In the genomic region with DNA sequence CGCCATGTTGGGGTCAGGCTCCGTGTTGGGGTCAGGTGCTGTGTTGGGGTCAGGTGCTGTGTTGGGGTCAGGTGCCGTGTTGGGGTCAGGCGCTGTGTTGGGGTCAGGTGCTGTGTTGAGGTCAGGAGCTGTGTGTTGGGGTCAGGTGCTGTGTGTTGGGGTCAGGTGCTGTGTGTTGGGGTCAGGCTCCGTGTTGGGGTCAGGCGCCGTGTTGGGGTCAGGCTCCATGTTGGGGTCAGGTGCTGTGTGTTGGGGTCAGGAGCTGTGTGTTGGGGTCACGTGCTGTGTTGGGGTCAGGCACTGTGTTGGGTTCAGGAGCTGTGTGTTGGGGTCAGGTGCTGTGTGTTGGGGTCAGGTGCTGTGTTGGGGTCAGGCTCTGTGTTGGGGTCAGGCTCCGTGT, we compare ENCODE assay signal across 17 cellular contexts. TPM values are rescaled to one million over a fixed set of nuclear protein-coding genes. Genes with fewer than 3 reads are reported as not detected.
"Had no signal": no experiment of that assay in that cellular context is flagged by ENCODE, and none has a peak within 500 bp of the region (broad histone marks: within the 10 kb centered on the region; RNA-seq: fewer than 3 reads in every experiment).

No MANE protein-coding gene starts in this region.

RNA-seq across cellular contexts. Expression of a gene that starts 18.1 kb away (rescaled TPM):
- total RNA-seq: kidney, kidney epithelial cell, left cardiac atrium, left colon, left lobe of liver, left ventricle myocardium inferior, left ventricle myocardium superior, liver, lower lobe of right lung, lung microvascular endothelial cell, mesenteric fat pad, mesothelial cell of epicardium, mononuclear cell, mucosa of descending colon, mucosa of gallbladder, myocyte had no signal
- polyA plus RNA-seq: immature natural killer cell, liver had no signal
